In genomic region chr15:75775296-75776074, GRCh38 we compare ENCODE assay signal across 13 cellular contexts.
DNase-seq lines count a peak whose midpoint lies in the region; ATAC-seq, FAIRE-seq and TF ChIP-seq lines count a peak whose summit lies in the region.
"Had no signal": no experiment of that assay in that cellular context is flagged by ENCODE, and none has a peak within 500 bp of the region (broad histone marks: within the 10 kb centered on the region; RNA-seq: fewer than 3 reads in every experiment).

No MANE protein-coding gene starts in this region.

- no peaks in the 10 kb centered on the region for H3K79me2 ChIP-seq in osteoblast (ENCODE audit: insufficient read depth, low read length)

- ATAC-seq in HG02852 (IDR thresholded peaks at IDR 0.05; ENCODE audit: unreplicated experiment) = no peak
- ATAC-seq: esophagus mucosa had no signal

- peak overlapping the region; percentile 71 for H3K4me2 ChIP-seq in osteoblast (ENCODE audit: insufficient read depth, low read length)

- no peaks in the 10 kb centered on the region for H4K20me1 ChIP-seq in osteoblast (ENCODE audit: insufficient read depth, low read length)

- H3K27me3 ChIP-seq in HUES48 (ENCODE audit: control insufficient read depth, insufficient read depth, low read length) = no peaks in the 10 kb centered on the region
- H3K27me3 ChIP-seq in osteoblast (ENCODE audit: insufficient read depth, low read length) = no peaks in the 10 kb centered on the region

- H3K9me3 ChIP-seq in HUES48 (ENCODE audit: control insufficient read depth, insufficient read depth, low read length) (no peaks in the 10 kb centered on the region), osteoblast (ENCODE audit: low read depth, low read length) (no peaks in the 10 kb centered on the region), kidney (ENCODE audit: control insufficient read depth in 1 of 2, low read length in 2 of 2) (no peaks in the 10 kb centered on the region)

- H3K36me3 ChIP-seq in HUES48 (ENCODE audit: control insufficient read depth, insufficient read depth, low read length) (no peaks in the 10 kb centered on the region), osteoblast (ENCODE audit: insufficient read depth, low read length) (no peaks in the 10 kb centered on the region), kidney (ENCODE audit: control insufficient read depth in 1 of 2, insufficient read depth in 2 of 2, low read length in 2 of 2) (no peaks in the 10 kb centered on the region)

- DNase-seq in DMS 273 (lab: John Stamatoyannopoulos, UW; ENCODE audit: unreplicated experiment) = peak; percentile 17
- DNase-seq in DMS 273 treated with DMSO at 0.1 percent for 48 hours (lab: John Stamatoyannopoulos, UW) = no peak
- DNase-seq in SW480 (ENCODE audit: low spot score) = peak; percentile 93
- peak; percentile 50 for DNase-seq in osteoblast (ENCODE audit: insufficient read length, low spot score, missing footprints)
- no peak for DNase-seq in GM03348 (ENCODE audit: low spot score)
- no peak for DNase-seq in kidney
- DNase-seq: DMS79, NCI-H1436 had no signal

- intact Hi-C loops in kidney (cut with DNase I) = no loop called here

- H3K9ac ChIP-seq in HUES48 (ENCODE audit: low read depth, low read length) = no peak overlapping the region
- no peak overlapping the region for H3K9ac ChIP-seq in kidney (ENCODE audit: low read length in 2 of 2)

- H3K4me1 ChIP-seq in HUES48 (ENCODE audit: control insufficient read depth, insufficient read depth, low read length) = peaks cover 15% of the 10 kb centered on the region; the same call in 1 of the 2 replicates
- H3K4me1 ChIP-seq in osteoblast (ENCODE audit: insufficient read depth, low read length) = peaks cover 24% of the 10 kb centered on the region
- H3K4me1 ChIP-seq in kidney (ENCODE audit: control insufficient read depth in 1 of 2, insufficient read depth in 1 of 2, low read depth in 1 of 2, low read length in 2 of 2) = no peaks in the 10 kb centered on the region

- TF ChIP-seq CTCF in osteoblast (IDR thresholded peaks at IDR 0.05; ENCODE audit: extremely low read depth, low read depth, low read length) (no peak), kidney (IDR thresholded peaks at IDR 0.05; ENCODE audit: borderline replicate concordance, extremely low read depth, insufficient read depth) (no peak)

- H3K27ac ChIP-seq in HUES48 (ENCODE audit: low read depth, low read length) = peak overlapping the region; percentile 21
- peak overlapping the region; percentile 69 for H3K27ac ChIP-seq in osteoblast (ENCODE audit: low read depth, low read length)
- no peak overlapping the region for H3K27ac ChIP-seq in kidney (ENCODE audit: low read depth in 2 of 2, low read length in 2 of 2)
- H3K27ac ChIP-seq: 22Rv1 had no signal

- H2AFZ ChIP-seq in osteoblast (ENCODE audit: low read length) = no peak overlapping the region

- H3K4me3 ChIP-seq in HUES48 (ENCODE audit: low read depth, low read length) (no peak overlapping the region), osteoblast (ENCODE audit: insufficient read depth, low read length) (no peak overlapping the region), kidney (ENCODE audit: low read length in 2 of 2) (no peak overlapping the region)

- no peak for FAIRE-seq in kidney (lab: Jason Lieb, UNC)
- FAIRE-seq: GM18507 had no signal

Comparison
In these comparisons a context has a peak if more than half of its experiments do, and no peak if none do; other contexts are left out.
1. DNase-seq: peak in DMS 273 (single experiment), SW480 (single experiment) and osteoblast (single experiment); none in DMS 273 treated with DMSO at 0.1 percent for 48 hours (single experiment), GM03348 (single experiment) and kidney (single experiment).
2. H3K27ac ChIP-seq: peak in HUES48 (single experiment) and osteoblast (single experiment); none in kidney (0 of 2).